ENCODE assay signal across 33 cellular contexts in genomic region chr11:19915808-19916207, GRCh38.
"Had no signal": no experiment of that assay in that cellular context is flagged by ENCODE, and none has a peak within 500 bp of the region (broad histone marks: within the 10 kb centered on the region; RNA-seq: fewer than 3 reads in every experiment).

No MANE protein-coding gene starts in this region.

- ATAC-seq: naive thymus-derived CD8-positive, alpha-beta T cell; natural killer cell treated with Interleukin-12 subunit alpha and Interleukin-12 subunit beta and Interleukin-15 and Interleukin-18, amount 100 ng/mL, for 72 hours; psoas muscle; right cardiac atrium; sciatic nerve; stimulated activated memory B cell treated with anti-CD40 and anti-IgM and Interleukin-4, amounts not matched to agents 10 μg/mL and 1 μg/mL and 100 μg/mL, for 72 hours; stimulated activated naive CD8-positive, alpha-beta T cell treated with anti-CD3 and anti-CD28 coated beads, Interleukin-15, amount 100 ng/mL, for 72 hours; stimulated activated naive CD8-positive, alpha-beta T cell treated with anti-CD3 and anti-CD28 coated beads, Interleukin-15, Interleukin-2, amounts not matched to agents 100 U/mL and 50 U/mL, for 24 hours; upper lobe of right lung had no signal

- H3K36me3 Mint-ChIP-seq: naive thymus-derived CD8-positive, alpha-beta T cell; natural killer cell treated with Interleukin-12 subunit alpha and Interleukin-12 subunit beta and Interleukin-15 and Interleukin-18, amount 100 ng/mL, for 72 hours; stimulated activated memory B cell treated with anti-CD40 and anti-IgM and Interleukin-4, amounts not matched to agents 10 μg/mL and 1 μg/mL and 100 μg/mL, for 72 hours had no signal

- H3K4me1 ChIP-seq: parathyroid adenoma, spleen, uterus had no signal

- H3K4me1 Mint-ChIP-seq: naive thymus-derived CD8-positive, alpha-beta T cell; stimulated activated memory B cell treated with anti-CD40 and anti-IgM and Interleukin-4, amounts not matched to agents 10 μg/mL and 1 μg/mL and 100 μg/mL, for 72 hours; stimulated activated naive CD8-positive, alpha-beta T cell treated with anti-CD3 and anti-CD28 coated beads, Interleukin-15, amount 100 ng/mL, for 72 hours had no signal

- H3K9me3 ChIP-seq: neutrophil, ovary, psoas muscle, spleen, suprapubic skin, testis, tibial artery, transverse colon, upper lobe of right lung, uterus had no signal

- H3K9me3 Mint-ChIP-seq: natural killer cell treated with Interleukin-12 subunit alpha and Interleukin-12 subunit beta and Interleukin-15 and Interleukin-18, amount 100 ng/mL, for 72 hours; nephron progenitor cell; neural crest cell; stimulated activated memory B cell treated with anti-CD40 and anti-IgM and Interleukin-4, amounts not matched to agents 10 μg/mL and 1 μg/mL and 100 μg/mL, for 72 hours; stimulated activated naive CD8-positive, alpha-beta T cell treated with anti-CD3 and anti-CD28 coated beads, Interleukin-15, amount 100 ng/mL, for 72 hours; type B pancreatic cell had no signal

- H3K4me3 ChIP-seq: ovary, psoas muscle, skin epidermis, smooth muscle cell, spleen, suprapubic skin, testis, tibial artery, transverse colon, upper lobe of right lung, uterus had no signal

- H3K36me3 ChIP-seq: neutrophil, ovary, spleen, suprapubic skin, transverse colon, upper lobe of right lung, uterus had no signal

- H3K79me2 ChIP-seq: parathyroid adenoma had no signal

- DNase-seq: naive thymus-derived CD8-positive, alpha-beta T cell; nephron progenitor cell; nucleus accumbens; ovary; posterior cingulate gyrus; psoas muscle; right cardiac atrium; spleen; stimulated activated CD4-positive, alpha-beta T cell treated with anti-CD3 and anti-CD28 coated beads, Interleukin-12 subunit alpha, Interleukin-12 subunit beta, amount 100 ng/mL, for 4 hours; stimulated activated CD4-positive, alpha-beta T cell treated with anti-CD3 and anti-CD28 coated beads, Interleukin-1b, Interleukin-23, amount 100 ng/mL, for 48 hours; stimulated activated CD4-positive, alpha-beta T cell treated with anti-CD3 and anti-CD28 coated beads, Interleukin-4, amount 100 ng/mL, for 1 hour; stimulated activated CD4-positive, alpha-beta T cell treated with anti-CD3 and anti-CD28 coated beads, Interleukin-4, amount 100 ng/mL, for 4 hours; stimulated activated CD8-positive, alpha-beta memory T cell treated with anti-CD3 and anti-CD28 coated beads, Interleukin-4, amount 100 ng/mL, for 48 hours; stimulated activated naive CD4-positive, alpha-beta T cell; stimulated activated naive CD8-positive, alpha-beta T cell treated with anti-CD3 and anti-CD28 coated beads, Interleukin-15, amount 100 ng/mL, for 72 hours; stimulated activated naive CD8-positive, alpha-beta T cell treated with anti-CD3 and anti-CD28 coated beads, Interleukin-15, Interleukin-2, amounts not matched to agents 100 U/mL and 50 U/mL, for 24 hours; substantia nigra; testis; tibial artery; transverse colon; upper lobe of right lung; uterus had no signal

- H3K27ac ChIP-seq: neutrophil, ovary, parathyroid adenoma, psoas muscle, skin epidermis, spleen, suprapubic skin, testis, transverse colon, upper lobe of right lung, uterus had no signal

- H3K4me2 ChIP-seq: smooth muscle cell had no signal

- H3K4me3 Mint-ChIP-seq: naive thymus-derived CD8-positive, alpha-beta T cell; natural killer cell treated with Interleukin-12 subunit alpha and Interleukin-12 subunit beta and Interleukin-15 and Interleukin-18, amount 100 ng/mL, for 72 hours; nephron progenitor cell; neural crest cell; stimulated activated memory B cell treated with anti-CD40 and anti-IgM and Interleukin-4, amounts not matched to agents 10 μg/mL and 1 μg/mL and 100 μg/mL, for 72 hours; stimulated activated naive CD8-positive, alpha-beta T cell treated with anti-CD3 and anti-CD28 coated beads, Interleukin-15, amount 100 ng/mL, for 72 hours; type B pancreatic cell had no signal

- H2AFZ ChIP-seq: parathyroid adenoma had no signal

- H3K27me3 ChIP-seq: ovary, spleen, suprapubic skin, testis, tibial artery, transverse colon, upper lobe of right lung, uterus had no signal

- H3K27me3 Mint-ChIP-seq: progenitor cell of endocrine pancreas, type B pancreatic cell had no signal

- H3K27ac Mint-ChIP-seq: naive thymus-derived CD8-positive, alpha-beta T cell; natural killer cell treated with Interleukin-12 subunit alpha and Interleukin-12 subunit beta and Interleukin-15 and Interleukin-18, amount 100 ng/mL, for 72 hours; nephron progenitor cell; progenitor cell of endocrine pancreas; stimulated activated memory B cell treated with anti-CD40 and anti-IgM and Interleukin-4, amounts not matched to agents 10 μg/mL and 1 μg/mL and 100 μg/mL, for 72 hours; stimulated activated naive CD8-positive, alpha-beta T cell treated with anti-CD3 and anti-CD28 coated beads, Interleukin-15, amount 100 ng/mL, for 72 hours; type B pancreatic cell had no signal
